Comparison of ENCODE assay signal across 7 cellular contexts in genomic region chr1:200433586-200433985, GRCh38.
"Had no signal": no experiment of that assay in that cellular context is flagged by ENCODE, and none has a peak within 500 bp of the region (broad histone marks: within the 10 kb centered on the region; RNA-seq: fewer than 3 reads in every experiment).

No MANE protein-coding gene starts in this region.

- ATAC-seq: HCT116 had no signal

- H3K36me3 ChIP-seq: HAP-1 had no signal

- H3K4me2 ChIP-seq: KMS-11 had no signal

- DNase-seq: GOT3, H7, IMR-90, KBM-7 had no signal

- H3K27ac ChIP-seq: KMS-11 had no signal

- H3K4me1 ChIP-seq: HAP-1 had no signal

- H3K4me3 ChIP-seq: HAP-1 had no signal
